In genomic region chr2:241671457-241672240, GRCh38 we compare ENCODE assay signal across 1 cellular context.
A peak's percentile ranks its signal among the peaks of the same experiment; 100 is the strongest.
TF ChIP-seq lines count a peak whose summit lies in the region.

No MANE protein-coding gene starts in this region.

TF ChIP-seq in K562, 482 proteins besides CTCF, POLR2A, EP300 and RAD21:
- no peak for TF ChIP-seq ZNF124 (CRISPR knock-in tag; IDR thresholded peaks at IDR 0.05)
- peak; percentile 47 for TF ChIP-seq POLR2G (IDR thresholded peaks at IDR 0.05; ENCODE audit: low read depth, low read length)
TF ChIP-seq in K562: peak in this region for 1.
